21 cellular contexts compared by ENCODE assay signal in genomic region chr21:24759348-24760118, GRCh38.
DNase-seq lines count a peak whose midpoint lies in the region; ATAC-seq and TF ChIP-seq lines count a peak whose summit lies in the region.
"Had no signal": no experiment of that assay in that cellular context is flagged by ENCODE, and none has a peak within 500 bp of the region (broad histone marks: within the 10 kb centered on the region; RNA-seq: fewer than 3 reads in every experiment).

No MANE protein-coding gene starts in this region.

- no peaks in the 10 kb centered on the region for H3K27me3 ChIP-seq in SK-N-SH (ENCODE audit: insufficient read depth)
- H3K27me3 ChIP-seq in neural cell (ENCODE audit: insufficient read depth, low read depth, low read length) = no peaks in the 10 kb centered on the region
- no peaks in the 10 kb centered on the region for H3K27me3 ChIP-seq in hepatocyte

- no peaks in the 10 kb centered on the region for H3F3A ChIP-seq in SK-N-SH (replicated peaks; ENCODE audit: insufficient read depth)
- H3F3A ChIP-seq in neural cell (ENCODE audit: insufficient read depth, low read length, poor library complexity, severe bottlenecking) = no peaks in the 10 kb centered on the region

- POLR2A ChIA-PET in SK-N-SH (lab: Yijun Ruan, JAX) = no interaction called here

- no peaks in the 10 kb centered on the region; a peak in 1 of 4 replicates for H3K4me1 ChIP-seq in SK-N-SH (ENCODE audit: control insufficient read depth in 1 of 2, insufficient read depth in 2 of 2, low read depth in 1 of 2, low read length in 1 of 2)
- H3K4me1 ChIP-seq in hepatocyte (ENCODE audit: insufficient read depth) = no peaks in the 10 kb centered on the region
- H3K4me1 ChIP-seq: psoas muscle had no signal

- H3K9me3 ChIP-seq in SK-N-SH (no peaks in the 10 kb centered on the region), neural cell (ENCODE audit: low read length) (no peaks in the 10 kb centered on the region), hepatocyte (ENCODE audit: low read depth) (no peaks in the 10 kb centered on the region)
- H3K9me3 ChIP-seq: psoas muscle had no signal

- H3K9ac ChIP-seq in SK-N-SH (no peak overlapping the region), neural cell (ENCODE audit: low read length) (no peak overlapping the region)

- no peak overlapping the region for H3K4me3 ChIP-seq in SK-N-SH (ENCODE audit: low read depth in 2 of 2, low read length in 1 of 2)
- no peak overlapping the region for H3K4me3 ChIP-seq in NB4 (ENCODE audit: low read depth, low read length)
- no peak overlapping the region for H3K4me3 ChIP-seq in neural cell (ENCODE audit: low read length)
- H3K4me3 ChIP-seq in hepatocyte = no peak overlapping the region
- H3K4me3 ChIP-seq: psoas muscle, smooth muscle cell had no signal

- H3K79me2 ChIP-seq in SK-N-SH (ENCODE audit: insufficient read depth) = no peaks in the 10 kb centered on the region
- H3K79me2 ChIP-seq in neural cell (replicated peaks; ENCODE audit: insufficient read depth, low read length) = no peaks in the 10 kb centered on the region
- no peaks in the 10 kb centered on the region for H3K79me2 ChIP-seq in hepatocyte

- TF ChIP-seq RAD21 in SK-N-SH (IDR thresholded peaks at IDR 0.05; ENCODE audit: low read length) (peak; percentile 32; the same call in 1 of the 2 replicates), neural cell (conservative IDR thresholded peaks at IDR 0.05) (peak; percentile 54)

- ATAC-seq in SK-N-SH treated with all-trans-retinoic acid at 6 μM for 48 hours = no peak
- ATAC-seq: activated CD8-positive, alpha-beta T cell treated with anti-CD3 and anti-CD28 coated beads for 36 hours; psoas muscle; T-helper 17 cell had no signal

- H2AFZ ChIP-seq in SK-N-SH (ENCODE audit: low read depth) = no peak overlapping the region
- no peak overlapping the region for H2AFZ ChIP-seq in neural cell (ENCODE audit: low read depth, low read length)
- no peak overlapping the region for H2AFZ ChIP-seq in hepatocyte

- CTCF ChIA-PET in SK-N-SH (lab: Yijun Ruan, JAX) = interaction anchor here (0.7 kb wide), 1 partner anchor 578 kb away, joined by 3 read pairs; no protein-coding TSS in a partner anchor

- no peaks in the 10 kb centered on the region for H3K9me2 ChIP-seq in SK-N-SH
- H3K9me2 ChIP-seq in neural cell (ENCODE audit: insufficient read depth, low read length) = no peaks in the 10 kb centered on the region
- no peaks in the 10 kb centered on the region for H3K9me2 ChIP-seq in hepatocyte (replicated peaks; ENCODE audit: insufficient read depth)

- H3K4me2 ChIP-seq in SK-N-SH (no peak overlapping the region), neural cell (ENCODE audit: low read length) (no peak overlapping the region), hepatocyte (no peak overlapping the region)
- H3K4me2 ChIP-seq: smooth muscle cell had no signal

- DNase-seq in SK-N-SH (no peak), NB4 (ENCODE audit: low read depth) (peak; percentile 53), RKO (ENCODE audit: low spot score) (peak; percentile 2), hepatocyte (ENCODE audit: low spot score) (no peak), amniotic stem cell (lab: John Stamatoyannopoulos, UW) (no peak)
- no peak for DNase-seq in stimulated activated CD4-positive, alpha-beta T cell treated with anti-CD3 and anti-CD28 coated beads, Interleukin-15, amount 100 ng/mL, for 24 hours
- DNase-seq: activated B cell treated with CpG ODN at 0.5 μM for 24 hours; activated CD8-positive, alpha-beta T cell treated with anti-CD3 and anti-CD28 coated beads for 36 hours; activated naive CD4-positive, alpha-beta T cell; activated T-cell treated with anti-CD3 and anti-CD28 coated beads, Interleukin-2, amount 50 U/mL, for 1 hour; CD8-positive, alpha-beta memory T cell; midbrain; NCI-H1092; NCI-H2107; psoas muscle; T-helper 17 cell had no signal

- WGBS in SK-N-SH (ENCODE audit: low lambda C conversion rate) = 77% methylated on average over 3 of the region's 3 CpGs
- WGBS in hepatocyte (ENCODE audit: low lambda C conversion rate, missing lambda C conversion rate) = 62% methylated on average over 3 of the region's 3 CpGs

- no peak for TF ChIP-seq EP300 in SK-N-SH (IDR thresholded peaks at IDR 0.05; ENCODE audit: borderline replicate concordance in 1 of 2, low read depth in 1 of 2, low read length in 1 of 2)
- TF ChIP-seq EP300 in neural cell (conservative IDR thresholded peaks at IDR 0.05; ENCODE audit: poor library complexity, severe bottlenecking) = no peak

- TF ChIP-seq CTCF in SK-N-SH (IDR thresholded peaks at IDR 0.05) (peak; percentile 35; the same call in 1 of the 2 replicates), NB4 (IDR thresholded peaks at IDR 0.05; ENCODE audit: low read depth, low read length) (no peak), neural cell (IDR thresholded peaks at IDR 0.05; ENCODE audit: poor library complexity, severe bottlenecking) (peak; percentile 46), hepatocyte (IDR thresholded peaks at IDR 0.05; ENCODE audit: poor library complexity) (no peak)

- no peak overlapping the region for H3K27ac ChIP-seq in SK-N-SH (ENCODE audit: low read depth in 2 of 2, low read length in 1 of 2)
- peak overlapping the region; percentile 6 for H3K27ac ChIP-seq in neural cell (ENCODE audit: low read length)
- no peak overlapping the region for H3K27ac ChIP-seq in hepatocyte
- H3K27ac ChIP-seq: epithelial cell of prostate, HL-60, psoas muscle had no signal

- H3K36me3 ChIP-seq in SK-N-SH (replicated peaks in 1 of 2; ENCODE audit: control insufficient read depth in 1 of 2, insufficient read depth in 2 of 2, low read length in 1 of 2) = no peaks in the 10 kb centered on the region
- H3K36me3 ChIP-seq in neural cell (ENCODE audit: insufficient read depth, low read length) = no peaks in the 10 kb centered on the region
- no peaks in the 10 kb centered on the region for H3K36me3 ChIP-seq in hepatocyte (replicated peaks; ENCODE audit: insufficient read depth, low read depth)

- H4K20me1 ChIP-seq in SK-N-SH (ENCODE audit: insufficient read depth) (no peaks in the 10 kb centered on the region), neural cell (ENCODE audit: insufficient read depth) (no peaks in the 10 kb centered on the region), hepatocyte (ENCODE audit: insufficient read depth, poor library complexity, severe bottlenecking) (no peaks in the 10 kb centered on the region)

- no peak for TF ChIP-seq POLR2A in NB4 (IDR thresholded peaks at IDR 0.05; ENCODE audit: extremely low read depth, insufficient read length)

TF ChIP-seq in SK-N-SH, 30 proteins besides CTCF, POLR2A, EP300 and RAD21 (continues in another document):
- TF ChIP-seq NRF1 (IDR thresholded peaks at IDR 0.05; ENCODE audit: low read depth, low read length) = no peak
- no peak for TF ChIP-seq MEF2A (IDR thresholded peaks at IDR 0.05; ENCODE audit: borderline replicate concordance, low read depth)
- TF ChIP-seq TAF1 (IDR thresholded peaks at IDR 0.05; ENCODE audit: borderline replicate concordance, low read depth, low read length) = no peak

TF ChIP-seq in SK-N-SH treated with all-trans-retinoic acid at 6 μM for 48 hours, 23 proteins besides CTCF, POLR2A, EP300 and RAD21 (continues in another document):
- TF ChIP-seq POU6F1 (CRISPR knock-in tag; IDR thresholded peaks at IDR 0.05; ENCODE audit: borderline replicate concordance, low read depth) = no peak
- no peak for TF ChIP-seq OSR1 (CRISPR knock-in tag; IDR thresholded peaks at IDR 0.05)

TF ChIP-seq in neural cell, 6 proteins besides CTCF, POLR2A, EP300 and RAD21:
- peak; percentile 23 for TF ChIP-seq SMC3 (conservative IDR thresholded peaks at IDR 0.05; ENCODE audit: poor library complexity)
- TF ChIP-seq MXI1 (conservative IDR thresholded peaks at IDR 0.05; ENCODE audit: poor library complexity, severe bottlenecking) = no peak

Comparison
In these comparisons a context has a peak if more than half of its experiments do, and no peak if none do; other contexts are left out.
1. DNase-seq: peak in NB4 (single experiment) and RKO (single experiment); none in SK-N-SH (single experiment), hepatocyte (single experiment), stimulated activated CD4-positive, alpha-beta T cell treated with anti-CD3 and anti-CD28 coated beads, Interleukin-15, amount 100 ng/mL, for 24 hours (single experiment) and amniotic stem cell (single experiment).
2. CTCF ChIP-seq: peak in SK-N-SH (single experiment) and neural cell (single experiment); none in NB4 (single experiment) and hepatocyte (single experiment).